23 cellular contexts compared by ENCODE assay signal in genomic region chr1:29779146-29779545, GRCh38.
A peak's percentile ranks its signal among the peaks of the same experiment; 100 is the strongest.
DNase-seq lines count a peak whose midpoint lies in the region; TF ChIP-seq lines count a peak whose summit lies in the region.
"Had no signal": no experiment of that assay in that cellular context is flagged by ENCODE, and none has a peak within 500 bp of the region (broad histone marks: within the 10 kb centered on the region; RNA-seq: fewer than 3 reads in every experiment).

No MANE protein-coding gene starts in this region.

- no peak overlapping the region for H3K23ac ChIP-seq in trophoblast cell (ENCODE audit: low read length)

- no peak overlapping the region for H2AK5ac ChIP-seq in trophoblast cell (ENCODE audit: low read length)

- H4K91ac ChIP-seq in trophoblast cell (ENCODE audit: low read depth, low read length), result no peak overlapping the region

- no peak overlapping the region for H2BK12ac ChIP-seq in trophoblast cell (ENCODE audit: low read length)

- no peak overlapping the region for H3K4me2 ChIP-seq in trophoblast cell (ENCODE audit: low read length)
- H3K4me2 ChIP-seq: A549; BLaER1 treated with 17β-estradiol and CSF1 and Interleukin-3, amounts not matched to agents 10 nM and 100 nM; GM23338 had no signal

- WGBS in prostate gland, result 85% methylated on average over 5 of the region's 5 CpGs
- WGBS in trophoblast cell (ENCODE audit: extremely low coverage, insufficient coverage, insufficient read length), result no CpG with 5 or more reads among the region's 5 CpGs

- no peaks in the 10 kb centered on the region for H3K9me3 ChIP-seq in colonic mucosa
- H3K9me3 ChIP-seq in prostate gland, result no peaks in the 10 kb centered on the region
- H3K9me3 ChIP-seq in trophoblast cell (ENCODE audit: insufficient read depth, low read depth, low read length), result no peaks in the 10 kb centered on the region
- H3K9me3 ChIP-seq: A549, BE2C had no signal

- no peak overlapping the region for H3K18ac ChIP-seq in trophoblast cell (ENCODE audit: low read length)

- intact Hi-C loops in colonic mucosa (cut with DNase I) (no loop called here), prostate gland (cut with DNase I) (no loop called here)

- H3K79me1 ChIP-seq in trophoblast cell (ENCODE audit: low read length), result no peaks in the 10 kb centered on the region

- no peak overlapping the region for H3K4me3 ChIP-seq in colonic mucosa
- no peak overlapping the region for H3K4me3 ChIP-seq in prostate gland
- H3K4me3 ChIP-seq in trophoblast cell (ENCODE audit: low read depth, low read length), result no peak overlapping the region
- H3K4me3 ChIP-seq: A549; BLaER1 treated with 17β-estradiol and CSF1 and Interleukin-3, amounts not matched to agents 10 nM and 100 nM; GM12878; GM23338 had no signal

- H3K14ac ChIP-seq in trophoblast cell (ENCODE audit: low read length), result no peak overlapping the region

- H3K27ac ChIP-seq in colonic mucosa (no peak overlapping the region), prostate gland (no peak overlapping the region), trophoblast cell (ENCODE audit: low read depth, low read length) (no peak overlapping the region)
- H3K27ac ChIP-seq: A549; BLaER1 treated with 17β-estradiol and CSF1 and Interleukin-3, amounts not matched to agents 10 nM and 100 nM had no signal

- DNase-seq in activated CD8-positive, alpha-beta memory T cell treated with anti-CD3 and anti-CD28 coated beads for 24 hours, result peak; percentile 11
- DNase-seq in activated CD8-positive, alpha-beta memory T cell treated with anti-CD3 and anti-CD28 coated beads, Interleukin-2, amount 50 U/mL, for 48 hours, result no peak
- DNase-seq in HEK293T (ENCODE audit: extremely low spot score) (peak; percentile 2), colonic mucosa (peak; percentile 1), prostate gland (ENCODE audit: low spot score) (peak; percentile 0), NCI-H69 (lab: John Stamatoyannopoulos, UW) (no peak), trophoblast cell (no peak)
- DNase-seq: 8988T; ACHN; AML-193; BE2C; CD4-positive, alpha-beta T cell; CD8-positive, alpha-beta memory T cell; DMS 273 treated with DMSO at 0.1 percent for 48 hours; DMS79; EL; GDM1; H9; HFFc6 had no signal

- CTCF ChIA-PET in HEK293T (lab: Yijun Ruan, JAX), result no interaction called here

- H3K27me3 ChIP-seq in colonic mucosa (no peaks in the 10 kb centered on the region), prostate gland (replicated peaks; ENCODE audit: insufficient read depth) (no peaks in the 10 kb centered on the region), trophoblast cell (ENCODE audit: insufficient read depth, low read length) (no peaks in the 10 kb centered on the region)
- H3K27me3 ChIP-seq: BE2C; BLaER1 treated with 17β-estradiol and CSF1 and Interleukin-3, amounts not matched to agents 10 nM and 100 nM had no signal

- H2BK5ac ChIP-seq in trophoblast cell (ENCODE audit: low read depth, low read length, poor library complexity), result no peak overlapping the region

- no peak overlapping the region for H2BK120ac ChIP-seq in trophoblast cell (ENCODE audit: insufficient read depth, low read length, poor library complexity)

- H4K8ac ChIP-seq in trophoblast cell (ENCODE audit: low read depth, low read length), result no peak overlapping the region

- no peaks in the 10 kb centered on the region for H3K79me2 ChIP-seq in trophoblast cell (ENCODE audit: control insufficient read depth, insufficient read depth, low read length, poor library complexity)

- no peak overlapping the region for H4K12ac ChIP-seq in trophoblast cell (ENCODE audit: low read depth, low read length)

- no peak overlapping the region for H3K4ac ChIP-seq in trophoblast cell (ENCODE audit: low read depth, low read length)

- POLR2A ChIA-PET in HEK293T (lab: Yijun Ruan, JAX), result no interaction called here

- H3K36me3 ChIP-seq in colonic mucosa, result no peaks in the 10 kb centered on the region
- no peaks in the 10 kb centered on the region for H3K36me3 ChIP-seq in prostate gland
- H3K36me3 ChIP-seq in trophoblast cell (ENCODE audit: control insufficient read depth in 1 of 2, insufficient read depth in 2 of 2, low read length in 2 of 2), result no peaks in the 10 kb centered on the region
- H3K36me3 ChIP-seq: BE2C; BLaER1 treated with 17β-estradiol and CSF1 and Interleukin-3, amounts not matched to agents 10 nM and 100 nM had no signal

- H3K9ac ChIP-seq in colonic mucosa (ENCODE audit: low read depth in 2 of 2, low read length in 2 of 2) (no peak overlapping the region), trophoblast cell (ENCODE audit: low read length) (no peak overlapping the region)
- H3K9ac ChIP-seq: BLaER1 treated with 17β-estradiol and CSF1 and Interleukin-3, amounts not matched to agents 10 nM and 100 nM had no signal

- H3K4me1 ChIP-seq in colonic mucosa (no peaks in the 10 kb centered on the region), prostate gland (replicated peaks) (no peaks in the 10 kb centered on the region), trophoblast cell (ENCODE audit: control insufficient read depth in 1 of 2, insufficient read depth in 2 of 2, low read length in 2 of 2) (no peaks in the 10 kb centered on the region)
- H3K4me1 ChIP-seq: A549, BE2C had no signal

- no peak for TF ChIP-seq POLR2A in prostate gland (IDR thresholded peaks at IDR 0.05)

- TF ChIP-seq CTCF in colonic mucosa (IDR thresholded peaks at IDR 0.05) (no peak), prostate gland (IDR thresholded peaks at IDR 0.05) (no peak)

- H2AFZ ChIP-seq in trophoblast cell (ENCODE audit: insufficient read depth, low read length, poor library complexity), result no peak overlapping the region
- H2AFZ ChIP-seq: GM23338 had no signal

TF ChIP-seq in HEK293T, 16 proteins besides CTCF, POLR2A, EP300 and RAD21:
- TF ChIP-seq SUZ12 (IDR thresholded peaks at IDR 0.05), result no peak
- no peak for TF ChIP-seq NFRKB (IDR thresholded peaks at IDR 0.05)
- no peak for TF ChIP-seq LEF1 (IDR thresholded peaks at IDR 0.05; ENCODE audit: borderline replicate concordance)
- no peak for TF ChIP-seq SP1 (IDR thresholded peaks at IDR 0.05)
- no peak for TF ChIP-seq ARNT (IDR thresholded peaks at IDR 0.05)

Comparison
In these comparisons a context has a peak if more than half of its experiments do, and no peak if none do; other contexts are left out.
1. DNase-seq: peak in activated CD8-positive, alpha-beta memory T cell treated with anti-CD3 and anti-CD28 coated beads for 24 hours (single experiment), HEK293T (single experiment), colonic mucosa (single experiment) and prostate gland (single experiment); none in activated CD8-positive, alpha-beta memory T cell treated with anti-CD3 and anti-CD28 coated beads, Interleukin-2, amount 50 U/mL, for 48 hours (single experiment), NCI-H69 (single experiment) and trophoblast cell (0 of 2).